ENCODE assay signal across 13 cellular contexts in the genomic region with DNA sequence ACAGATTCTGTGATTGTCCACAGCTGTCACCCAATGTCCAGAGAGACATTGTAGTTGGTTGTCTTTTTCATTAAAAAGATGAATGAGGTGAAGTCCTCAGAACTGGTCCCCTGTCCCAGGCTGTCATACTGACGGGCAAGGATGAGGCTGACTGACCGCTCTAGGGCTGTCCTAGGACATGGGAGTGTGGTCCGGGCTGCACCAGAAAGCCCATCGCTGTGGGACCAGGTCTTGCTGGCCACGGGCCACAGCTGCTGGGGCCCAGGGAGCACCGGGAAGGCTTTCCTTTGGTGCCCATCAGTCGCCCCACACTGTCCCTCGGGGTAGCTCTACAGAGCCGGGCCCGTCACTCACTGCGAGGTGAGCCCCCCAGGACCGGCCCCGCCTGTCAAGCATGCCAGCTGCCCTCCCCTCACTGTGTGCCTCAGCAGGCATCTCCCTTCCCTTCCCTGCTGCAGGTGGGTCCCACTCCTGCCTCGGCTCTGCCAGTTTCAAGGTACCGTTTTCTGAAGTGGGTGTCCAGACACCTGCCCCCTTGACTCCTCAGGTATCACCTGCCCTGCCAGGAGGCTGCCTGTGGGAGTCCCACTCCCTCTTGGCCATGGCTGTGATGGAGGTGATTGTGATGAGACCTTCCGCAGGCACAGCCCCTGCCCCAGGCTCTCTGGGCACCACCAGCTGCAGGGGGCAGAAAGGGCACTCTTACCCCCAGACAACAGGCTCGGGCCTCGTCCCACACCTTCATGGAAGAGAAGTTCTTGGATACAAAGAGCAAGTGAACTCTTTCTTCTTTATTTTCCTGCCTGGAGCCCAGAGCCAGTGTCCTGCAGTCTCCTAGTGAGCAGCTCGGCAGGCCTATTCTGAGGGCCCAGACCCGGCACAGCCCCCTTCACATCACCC. TPM values are rescaled to one million over a fixed set of nuclear protein-coding genes. Genes with fewer than 3 reads are reported as not detected.
A peak's percentile ranks its signal among the peaks of the same experiment; 100 is the strongest.
DNase-seq lines count a peak whose midpoint lies in the region; ATAC-seq, FAIRE-seq and TF ChIP-seq lines count a peak whose summit lies in the region.
"Had no signal": no experiment of that assay in that cellular context is flagged by ENCODE, and none has a peak within 500 bp of the region (broad histone marks: within the 10 kb centered on the region; RNA-seq: fewer than 3 reads in every experiment).

No MANE protein-coding gene starts in this region.

- no peaks in the 10 kb centered on the region for H3K9me2 ChIP-seq in GM23338 (ENCODE audit: insufficient read depth)

- TF ChIP-seq CTCF in GM23338 (conservative IDR thresholded peaks at IDR 0.05; ENCODE audit: low read depth in 2 of 2), result no peak
- no peak for TF ChIP-seq CTCF in Peyer's patch (IDR thresholded peaks at IDR 0.05)
- TF ChIP-seq CTCF in kidney (IDR thresholded peaks at IDR 0.05; ENCODE audit: borderline replicate concordance, extremely low read depth, insufficient read depth), result no peak

- no peak for TF ChIP-seq POLR2A in Peyer's patch (IDR thresholded peaks at IDR 0.05)

- H3K9ac ChIP-seq in kidney (ENCODE audit: low read length in 2 of 2), result no peak overlapping the region

- H3K79me2 ChIP-seq in GM23338 (replicated peaks; ENCODE audit: insufficient read depth), result no peaks in the 10 kb centered on the region

- H3K27me3 ChIP-seq in GM23338 (ENCODE audit: insufficient read depth) (no peaks in the 10 kb centered on the region), Peyer's patch (no peaks in the 10 kb centered on the region)
- H3K27me3 ChIP-seq: BE2C had no signal

- H3K4me2 ChIP-seq in GM23338, result no peak overlapping the region

- no peak overlapping the region for H3K4me3 ChIP-seq in GM23338
- H3K4me3 ChIP-seq in Peyer's patch, result no peak overlapping the region
- no peak overlapping the region for H3K4me3 ChIP-seq in kidney (ENCODE audit: low read length in 2 of 2)

- no peak overlapping the region for H3K27ac ChIP-seq in GM23338 (ENCODE audit: low read depth)
- no peak overlapping the region for H3K27ac ChIP-seq in Peyer's patch
- no peak overlapping the region for H3K27ac ChIP-seq in kidney (ENCODE audit: low read depth in 2 of 2, low read length in 2 of 2)
- H3K27ac ChIP-seq: HL-60 had no signal

- H3K36me3 ChIP-seq in GM23338 (ENCODE audit: insufficient read depth), result no peaks in the 10 kb centered on the region
- H3K36me3 ChIP-seq in Peyer's patch, result no peaks in the 10 kb centered on the region
- peaks cover 2 to 7% of the 10 kb centered on the region in 2 donors for H3K36me3 ChIP-seq in kidney (ENCODE audit: control insufficient read depth in 1 of 2, insufficient read depth in 2 of 2, low read length in 2 of 2)
- H3K36me3 ChIP-seq: BE2C had no signal

- H3K4me3 Mint-ChIP-seq in GM23338, result peak overlapping the region; percentile 28; the same call in 1 of the 3 replicates
- H3K4me3 Mint-ChIP-seq in stimulated activated memory B cell treated with anti-CD40 and anti-IgM and Interleukin-4, amounts not matched to agents 10 μg/mL and 1 μg/mL and 100 μg/mL, for 72 hours, result no peak overlapping the region
- H3K4me3 Mint-ChIP-seq: CD8-positive, alpha-beta memory T cell had no signal

- H3K27ac Mint-ChIP-seq in GM23338, result no peak overlapping the region
- peak overlapping the region; percentile 70 for H3K27ac Mint-ChIP-seq in stimulated activated memory B cell treated with anti-CD40 and anti-IgM and Interleukin-4, amounts not matched to agents 10 μg/mL and 1 μg/mL and 100 μg/mL, for 72 hours

- FAIRE-seq in kidney (lab: Jason Lieb, UNC), result no peak

- no peaks in the 10 kb centered on the region for H3F3A ChIP-seq in GM23338 (replicated peaks; ENCODE audit: low read depth)

- H4K20me1 ChIP-seq in GM23338 (replicated peaks; ENCODE audit: insufficient read depth), result no peaks in the 10 kb centered on the region

- no peak overlapping the region for H2AFZ ChIP-seq in GM23338

- peaks cover 13% of the 10 kb centered on the region for H3K27me3 Mint-ChIP-seq in GM23338 (ENCODE audit: insufficient read depth, low read depth, poor library complexity)
- no peaks in the 10 kb centered on the region for H3K27me3 Mint-ChIP-seq in stimulated activated memory B cell treated with anti-CD40 and anti-IgM and Interleukin-4, amounts not matched to agents 10 μg/mL and 1 μg/mL and 100 μg/mL, for 72 hours
- H3K27me3 Mint-ChIP-seq: CD8-positive, alpha-beta memory T cell had no signal

- H3K9me3 ChIP-seq in Peyer's patch, result no peaks in the 10 kb centered on the region
- H3K9me3 ChIP-seq in kidney (ENCODE audit: control insufficient read depth in 1 of 2, low read length in 2 of 2), result no peaks in the 10 kb centered on the region
- H3K9me3 ChIP-seq: BE2C had no signal

- H3K9me3 Mint-ChIP-seq in GM23338, result no peaks in the 10 kb centered on the region; the same call in 2 of the 3 replicates
- peaks cover 3% of the 10 kb centered on the region for H3K9me3 Mint-ChIP-seq in stimulated activated memory B cell treated with anti-CD40 and anti-IgM and Interleukin-4, amounts not matched to agents 10 μg/mL and 1 μg/mL and 100 μg/mL, for 72 hours
- H3K9me3 Mint-ChIP-seq: CD8-positive, alpha-beta memory T cell had no signal

- H3K4me1 Mint-ChIP-seq in GM23338, result peaks cover 6% of the 10 kb centered on the region
- peaks cover 12% of the 10 kb centered on the region for H3K4me1 Mint-ChIP-seq in stimulated activated memory B cell treated with anti-CD40 and anti-IgM and Interleukin-4, amounts not matched to agents 10 μg/mL and 1 μg/mL and 100 μg/mL, for 72 hours

- intact Hi-C loops in kidney (cut with DNase I), result loop anchor here (10.0 kb wide), 1 partner anchor 129 kb away; no protein-coding TSS in a partner anchor

- H3K36me3 Mint-ChIP-seq in GM23338 (ENCODE audit: low read depth), result peaks cover 3% of the 10 kb centered on the region; the same call in 1 of the 3 replicates
- H3K36me3 Mint-ChIP-seq in stimulated activated memory B cell treated with anti-CD40 and anti-IgM and Interleukin-4, amounts not matched to agents 10 μg/mL and 1 μg/mL and 100 μg/mL, for 72 hours, result peaks cover 18% of the 10 kb centered on the region

- H3K4me1 ChIP-seq in GM23338 (ENCODE audit: insufficient read depth) (no peaks in the 10 kb centered on the region), Peyer's patch (no peaks in the 10 kb centered on the region), kidney (ENCODE audit: control insufficient read depth in 1 of 2, insufficient read depth in 1 of 2, low read depth in 1 of 2, low read length in 2 of 2) (no peaks in the 10 kb centered on the region)
- H3K4me1 ChIP-seq: BE2C had no signal

- DNase-seq in GM23338 (ENCODE audit: low spot score) (no peak), Peyer's patch (peak in 2 of 3 donors; percentile 35 to 36), kidney (peak; percentile 69), inferior parietal cortex (ENCODE audit: extremely low spot score) (no peak), epidermal melanocyte (ENCODE audit: insufficient read length, low spot score) (no peak)
- no peak for DNase-seq in activated CD8-positive, alpha-beta memory T cell treated with anti-CD3 and anti-CD28 coated beads for 24 hours
- DNase-seq: BE2C; CD8-positive, alpha-beta memory T cell; NCI-H1436 treated with DMSO at 0.1 percent for 48 hours; NCI-H345; NCI-H69 had no signal

- no peak for ATAC-seq in GM23338
- ATAC-seq in stimulated activated memory B cell treated with anti-CD40 and anti-IgM and Interleukin-4, amounts not matched to agents 10 μg/mL and 1 μg/mL and 100 μg/mL, for 72 hours, result no peak

RNA-seq across cellular contexts. Expression of gene LRRC27, which starts 21.7 kb away (rescaled TPM):
- 3.1 and 3.5 TPM in 2 replicates for total RNA-seq in GM23338 (2014; rRNA removed; shearing (Covaris generic))
- polyA plus RNA-seq in GM23338 (2016; fragmentation: Nextera tagmentation; extraction: Ambion mirVana), result 2.2 and 2.9 TPM in 2 replicates
- total RNA-seq in Peyer's patch, result 10 to 100 TPM in 3 of 4 donors, 1 to 10 TPM in 1; 5.1 to 22.3 (median 18.5) TPM
- 14.6 TPM for total RNA-seq in kidney
- polyA plus RNA-seq in kidney (ENCODE audit: insufficient read depth, low read depth, low replicate concordance), result 14.4 TPM

RNA-seq across cellular contexts. Expression of gene PWWP2B, which starts 43.3 kb away (rescaled TPM):
- total RNA-seq in GM23338 (2014; rRNA removed; shearing (Covaris generic)), result 8.6 and 12.8 TPM in 2 replicates
- polyA plus RNA-seq in GM23338 (2016; fragmentation: Nextera tagmentation; extraction: Ambion mirVana) (2.2 and 2.3 TPM in 2 replicates), kidney (ENCODE audit: insufficient read depth, low read depth, low replicate concordance) (12.9 TPM)
- total RNA-seq in Peyer's patch (10 to 100 TPM; 11.4 to 19.2 (median 15.1) TPM), kidney (24.3 TPM)

RNA-seq across cellular contexts. Expression of gene STK32C, which starts 46.0 kb away (rescaled TPM):
- 8.0 and 10.2 TPM in 2 replicates for total RNA-seq in GM23338 (2014; rRNA removed; shearing (Covaris generic))
- polyA plus RNA-seq in GM23338 (2016; fragmentation: Nextera tagmentation; extraction: Ambion mirVana), result 20.5 and 24.1 TPM in 2 replicates
- total RNA-seq in Peyer's patch, result 10 to 100 TPM in 1 of 4 donors, 1 to 10 TPM in 2, under 1 TPM in 1; 0.35 to 23.9 (median 4.4) TPM
- total RNA-seq in kidney, result 14.4 TPM
- 11.6 TPM for polyA plus RNA-seq in kidney (ENCODE audit: insufficient read depth, low read depth, low replicate concordance)

Comparison
In these comparisons a context has a peak if more than half of its experiments do, and no peak if none do; other contexts are left out.
1. DNase-seq: peak in Peyer's patch (2 of 3) and kidney (single experiment); none in GM23338 (single experiment), activated CD8-positive, alpha-beta memory T cell treated with anti-CD3 and anti-CD28 coated beads for 24 hours (single experiment), inferior parietal cortex (single experiment) and epidermal melanocyte (single experiment).